In the genomic region with DNA sequence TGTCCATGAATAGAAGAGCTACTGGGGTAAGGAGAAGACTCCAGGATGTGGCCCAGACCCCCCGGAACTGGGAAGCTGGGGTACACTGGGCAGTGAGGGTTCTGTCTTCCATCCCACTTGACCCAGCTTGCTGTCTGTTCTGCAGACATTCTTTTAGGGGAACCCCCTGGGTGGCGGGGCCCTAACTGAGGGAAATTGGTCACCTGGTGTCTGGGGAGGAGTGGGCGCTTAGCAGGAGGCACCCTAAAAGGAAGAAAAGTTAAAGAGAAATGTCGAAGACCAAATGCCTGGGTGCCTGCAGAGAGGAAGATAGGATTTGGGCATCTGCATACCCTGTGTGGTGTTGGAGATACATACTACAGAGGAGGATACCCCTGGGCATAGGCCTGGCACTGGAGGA, we compare ENCODE assay signal across 8 cellular contexts. TPM values are rescaled to one million over a fixed set of nuclear protein-coding genes. Genes with fewer than 3 reads are reported as not detected.
DNase-seq lines count a peak whose midpoint lies in the region; ATAC-seq and TF ChIP-seq lines count a peak whose summit lies in the region.

No MANE protein-coding gene starts in this region.

- H3K27me3 ChIP-seq in CD4-positive, alpha-beta T cell (ENCODE audit: control insufficient read depth, insufficient read depth, low read length): no peaks in the 10 kb centered on the region
- H3K27me3 ChIP-seq in NT2/D1 (ENCODE audit: insufficient read depth, insufficient read length) (no peaks in the 10 kb centered on the region), endodermal cell (ENCODE audit: control insufficient read depth, insufficient read depth, low read length, poor library complexity, severe bottlenecking) (no peaks in the 10 kb centered on the region), neuron (ENCODE audit: insufficient read depth, low read length) (no peaks in the 10 kb centered on the region)

- intact Hi-C loops in CD4-positive, alpha-beta T cell (cut with DNase I, micrococcal nuclease): loop anchor here in 1 of 2 experiments (2.0 kb wide), 1 partner anchor 61 kb away; a partner anchor contains a TSS

- no peak overlapping the region for H3K27ac ChIP-seq in CD4-positive, alpha-beta T cell (ENCODE audit: low read depth, low read length)
- no peak overlapping the region for H3K27ac ChIP-seq in endodermal cell (ENCODE audit: low read depth, low read length)

- peak overlapping the region; percentile 31 for H2AFZ ChIP-seq in neuron (ENCODE audit: low read depth, low read length)

- peaks cover 10% of the 10 kb centered on the region for H3K4me1 ChIP-seq in NT2/D1 (ENCODE audit: insufficient read depth, insufficient read length)
- no peaks in the 10 kb centered on the region for H3K4me1 ChIP-seq in endodermal cell (ENCODE audit: control insufficient read depth, insufficient read depth, low read length)
- H3K4me1 ChIP-seq in neuron (ENCODE audit: insufficient read depth, low read length): peaks cover 19% of the 10 kb centered on the region

- peaks cover 15% of the 10 kb centered on the region for H3K4me1 Mint-ChIP-seq in CD4-positive, alpha-beta T cell (ENCODE audit: low read depth)
- peaks cover 7% of the 10 kb centered on the region for H3K4me1 Mint-ChIP-seq in endodermal cell

- H3K36me3 ChIP-seq in NT2/D1 (ENCODE audit: insufficient read depth, insufficient read length, low read length) (peaks cover 34% of the 10 kb centered on the region), endodermal cell (ENCODE audit: control insufficient read depth, insufficient read depth, low read length) (peaks cover 8% of the 10 kb centered on the region), neuron (ENCODE audit: insufficient read depth, low read length) (peaks cover 20% of the 10 kb centered on the region)

- H3K9me3 Mint-ChIP-seq in CD4-positive, alpha-beta T cell: no peaks in the 10 kb centered on the region
- H3K9me3 Mint-ChIP-seq in endodermal cell: peaks cover 3% of the 10 kb centered on the region

- TF ChIP-seq CTCF in CD4-positive, alpha-beta T cell (IDR thresholded peaks at IDR 0.05): no peak
- no peak for TF ChIP-seq CTCF in endodermal cell (conservative IDR thresholded peaks at IDR 0.05)

- H3K9ac ChIP-seq in NT2/D1 (ENCODE audit: insufficient read length, low read depth) (peak overlapping the region; percentile 81), endodermal cell (ENCODE audit: extremely low read depth, low read length, poor library complexity, severe bottlenecking) (peak overlapping the region; percentile 32)

- 43 to 73% methylated on average over 1 to 4 of the region's 4 CpGs for WGBS in endodermal cell (ENCODE audit: insufficient coverage in 1 of 2, insufficient read length in 1 of 2), 2 experiments

- TF ChIP-seq POLR2A in GM18505 (IDR thresholded peaks at IDR 0.05; ENCODE audit: borderline replicate concordance, extremely low read depth, insufficient read depth, insufficient read length): no peak

- no peak overlapping the region for H3K27ac Mint-ChIP-seq in CD4-positive, alpha-beta T cell
- no peak overlapping the region for H3K27ac Mint-ChIP-seq in endodermal cell

- H3K27me3 Mint-ChIP-seq in CD4-positive, alpha-beta T cell: peaks cover 5% of the 10 kb centered on the region
- peaks cover 17% of the 10 kb centered on the region for H3K27me3 Mint-ChIP-seq in endodermal cell (ENCODE audit: insufficient read depth)

- ATAC-seq in CD4-positive, alpha-beta T cell (ENCODE audit: poor library complexity): no peak
- no peak for ATAC-seq in GM18505 (IDR thresholded peaks at IDR 0.05; ENCODE audit: unreplicated experiment)

- no peak for DNase-seq in CD4-positive, alpha-beta T cell
- DNase-seq in NT2/D1 (ENCODE audit: low read depth, low spot score) (no peak), endodermal cell (peak; percentile 52), NCI-H2171 (lab: John Stamatoyannopoulos, UW) (no peak), H4 (ENCODE audit: low spot score) (no peak), NCI-H1105 (lab: John Stamatoyannopoulos, UW) (no peak)

- H3K4me3 Mint-ChIP-seq in CD4-positive, alpha-beta T cell: peak overlapping the region; percentile 82
- peak overlapping the region; percentile 71 for H3K4me3 Mint-ChIP-seq in endodermal cell

- H3K4me3 ChIP-seq in NT2/D1 (ENCODE audit: insufficient read length, low read depth): peak overlapping the region; percentile 57
- peak overlapping the region; percentile 84 for H3K4me3 ChIP-seq in endodermal cell (ENCODE audit: low read length)
- H3K4me3 ChIP-seq in neuron (ENCODE audit: low read length): peak overlapping the region; percentile 70

- no peaks in the 10 kb centered on the region for H3K9me3 ChIP-seq in CD4-positive, alpha-beta T cell (ENCODE audit: control insufficient read depth, low read length)
- H3K9me3 ChIP-seq in NT2/D1 (ENCODE audit: insufficient read depth, low read length) (peaks cover 6% of the 10 kb centered on the region; the same call in 1 of the 2 replicates), endodermal cell (ENCODE audit: control insufficient read depth, low read length) (no peaks in the 10 kb centered on the region), neuron (ENCODE audit: low read length) (no peaks in the 10 kb centered on the region)

- POLR2A ChIA-PET in CD4-positive, alpha-beta T cell (lab: Charles Lee): interaction anchor here (1.2 kb wide), 1 partner anchor 10 kb away, joined by 6 read pairs; a partner anchor contains a TSS

- peaks cover 39% of the 10 kb centered on the region for H3K36me3 Mint-ChIP-seq in CD4-positive, alpha-beta T cell (ENCODE audit: low read depth)
- H3K36me3 Mint-ChIP-seq in endodermal cell (ENCODE audit: low read depth): peaks cover 16% of the 10 kb centered on the region

- CTCF ChIA-PET in CD4-positive, alpha-beta T cell (lab: Charles Lee): interaction anchor here (1.9 kb wide), 1 partner anchor 11 kb away, joined by 17 read pairs; no protein-coding TSS in a partner anchor

RNA-seq across cellular contexts. Expression of a gene that starts 1.0 kb away (rescaled TPM):
- total RNA-seq in CD4-positive, alpha-beta T cell: 1 to 10 TPM; 3.0 to 3.9 TPM
- 10 to 100 TPM; 43.8 to 50.2 TPM for total RNA-seq in endodermal cell
- polyA plus RNA-seq in endodermal cell (2013, experiment 1 of 2): 59.8 TPM
- 59.3 TPM for polyA plus RNA-seq in endodermal cell (2013, experiment 2 of 2)
- 148 and 186 TPM in 2 replicates for total RNA-seq in H4 (2014; rRNA removed; shearing (Covaris generic))

RNA-seq across cellular contexts. Expression of a gene that starts 10.1 kb away (rescaled TPM):
- not detected for total RNA-seq in CD4-positive, alpha-beta T cell
- total RNA-seq in endodermal cell: 1 to 10 TPM in 1 of 2 donors, not detected in 1; 2.8 TPM
- 2.1 TPM for polyA plus RNA-seq in endodermal cell (2013, experiment 1 of 2)
- polyA plus RNA-seq in endodermal cell (2013, experiment 2 of 2): 5.1 TPM
- total RNA-seq in H4 (2014; rRNA removed; shearing (Covaris generic)): 3.6 and 7.1 TPM in 2 replicates

RNA-seq across cellular contexts. Expression of a gene that starts 24.8 kb away (rescaled TPM):
- total RNA-seq in CD4-positive, alpha-beta T cell: not detected
- total RNA-seq in endodermal cell: under 1 TPM; 0.15 to 0.20 TPM
- polyA plus RNA-seq in endodermal cell (2013, experiment 1 of 2): 1.4 TPM
- 0.95 TPM for polyA plus RNA-seq in endodermal cell (2013, experiment 2 of 2)
- not detected in 2 replicates for total RNA-seq in H4 (2014; rRNA removed; shearing (Covaris generic))

RNA-seq across cellular contexts. Expression of a gene that starts 28.4 kb away (rescaled TPM):
- total RNA-seq in CD4-positive, alpha-beta T cell: under 1 TPM in 1 of 2 experiments, not detected in 1; 0.11 TPM
- 1 to 10 TPM in 1 of 2 donors, under 1 TPM in 1; 0.89 to 4.9 TPM for total RNA-seq in endodermal cell
- 6.6 TPM for polyA plus RNA-seq in endodermal cell (2013, experiment 1 of 2)
- 8.2 TPM for polyA plus RNA-seq in endodermal cell (2013, experiment 2 of 2)
- 11.1 and 12.7 TPM in 2 replicates for total RNA-seq in H4 (2014; rRNA removed; shearing (Covaris generic))

RNA-seq across cellular contexts. Expression of a gene that starts 45.5 kb away (rescaled TPM):
- under 1 TPM in 1 of 2 experiments, not detected in 1; 0.11 TPM for total RNA-seq in CD4-positive, alpha-beta T cell
- 1 to 10 TPM in 1 of 2 donors, not detected in 1; 1.3 TPM for total RNA-seq in endodermal cell
- polyA plus RNA-seq in endodermal cell (2013, experiment 1 of 2): not detected
- not detected for polyA plus RNA-seq in endodermal cell (2013, experiment 2 of 2)
- total RNA-seq in H4 (2014; rRNA removed; shearing (Covaris generic)): not detected in 2 replicates

Comparison
In these comparisons a context has a peak if more than half of its experiments do, and no peak if none do; other contexts are left out.
1. RNA of a gene that starts 1.0 kb away (total RNA-seq): 148 to 186 TPM in H4 and 43.8 to 50.2 TPM in endodermal cell; 3.0 to 3.9 TPM in CD4-positive, alpha-beta T cell; every median in the first group is over 4 times any median in the second.
2. Peak in every context shown above with its lines, with median percentiles within 50 percentile points of each other: H3K4me3 ChIP-seq.